Comparison of ENCODE assay signal across 25 cellular contexts in genomic region chr3:185789891-185790830, GRCh38. TPM values are rescaled to one million over a fixed set of nuclear protein-coding genes. Genes with fewer than 3 reads are reported as not detected.
A peak's percentile ranks its signal among the peaks of the same experiment; 100 is the strongest.
DNase-seq lines count a peak whose midpoint lies in the region; ATAC-seq, FAIRE-seq and TF ChIP-seq lines count a peak whose summit lies in the region.
"Had no signal": no experiment of that assay in that cellular context is flagged by ENCODE, and none has a peak within 500 bp of the region (broad histone marks: within the 10 kb centered on the region; RNA-seq: fewer than 3 reads in every experiment).

No MANE protein-coding gene starts in this region.

- H3K9me3 ChIP-seq in PC-9 (ENCODE audit: insufficient read depth, low read depth) (no peaks in the 10 kb centered on the region), neural progenitor cell (ENCODE audit: low read depth) (no peaks in the 10 kb centered on the region), upper lobe of left lung (no peaks in the 10 kb centered on the region), esophagus muscularis mucosa (no peaks in the 10 kb centered on the region)
- H3K9me3 ChIP-seq: upper lobe of right lung had no signal

- no peak overlapping the region for H3K9ac ChIP-seq in neural progenitor cell

- TF ChIP-seq CTCF in PC-9 (conservative IDR thresholded peaks at IDR 0.05) (no peak), foreskin keratinocyte (conservative IDR thresholded peaks at IDR 0.05) (no peak), neural progenitor cell (IDR thresholded peaks at IDR 0.05) (no peak), upper lobe of left lung (IDR thresholded peaks at IDR 0.05) (no peak), esophagus muscularis mucosa (IDR thresholded peaks at IDR 0.05) (no peak)

- H3K4me2 ChIP-seq in PC-9 (peak overlapping the region; percentile 39), neural progenitor cell (no peak overlapping the region)
- H3K4me2 ChIP-seq: hepatocyte had no signal

- H4K20me1 ChIP-seq in PC-9 (ENCODE audit: insufficient read depth) = peaks cover 90% of the 10 kb centered on the region
- peaks cover 100% of the 10 kb centered on the region for H4K20me1 ChIP-seq in neural progenitor cell (ENCODE audit: low read depth)

- intact Hi-C loops in PC-9 (cut with micrococcal nuclease; ENCODE audit: unreplicated experiment) = loop anchor here (5.0 kb wide), 1 partner anchor 32 kb away; no protein-coding TSS in a partner anchor
- intact Hi-C loops in esophagus muscularis mucosa (cut with DNase I) = no loop called here

- peaks cover 6% of the 10 kb centered on the region for H3K9me3 Mint-ChIP-seq in neural progenitor cell
- H3K9me3 Mint-ChIP-seq: activated T-helper 17 cell treated with anti-CD3 and anti-CD28 coated beads, Interleukin-2, amount 50 U/mL, for 72 hours; central memory CD8-positive, alpha-beta T cell had no signal

- H3K27me3 Mint-ChIP-seq in neural progenitor cell (ENCODE audit: insufficient read depth, low read depth) = peaks cover 2% of the 10 kb centered on the region

- H3K27me3 ChIP-seq in PC-9 (ENCODE audit: insufficient read depth, low read depth) = no peaks in the 10 kb centered on the region
- no peaks in the 10 kb centered on the region for H3K27me3 ChIP-seq in foreskin keratinocyte
- no peaks in the 10 kb centered on the region for H3K27me3 ChIP-seq in neural progenitor cell
- no peaks in the 10 kb centered on the region for H3K27me3 ChIP-seq in upper lobe of left lung
- H3K27me3 ChIP-seq in esophagus muscularis mucosa = no peaks in the 10 kb centered on the region
- H3K27me3 ChIP-seq: hepatocyte, upper lobe of right lung had no signal

- peaks cover 20% of the 10 kb centered on the region for H3K36me3 Mint-ChIP-seq in neural progenitor cell
- H3K36me3 Mint-ChIP-seq: activated naive CD8-positive, alpha-beta T cell had no signal

- peaks cover 26% of the 10 kb centered on the region for H3K4me1 Mint-ChIP-seq in neural progenitor cell
- H3K4me1 Mint-ChIP-seq: activated T-helper 17 cell treated with anti-CD3 and anti-CD28 coated beads, Interleukin-2, amount 50 U/mL, for 72 hours; central memory CD8-positive, alpha-beta T cell had no signal

- DNase-seq in H54 (ENCODE audit: insufficient read length, low spot score) (no peak), PC-9 (peak; percentile 46 to 76), foreskin keratinocyte (no peak), neural progenitor cell (ENCODE audit: low spot score) (no peak), upper lobe of left lung (no peak), H4 (ENCODE audit: low spot score) (no peak), esophagus muscularis mucosa (ENCODE audit: extremely low spot score) (no peak)
- no peak for DNase-seq in stimulated activated naive CD4-positive, alpha-beta T cell treated with Interleukin-2 at 50 U/mL for 16 hours (lab: John Stamatoyannopoulos, UW)
- DNase-seq: activated CD4-positive, alpha-beta T cell treated with anti-CD3 and anti-CD28 coated beads, Interleukin-2, amount 50 U/mL, for 1 hour; COR-L47; kidney; NCI-H1048; NCI-H2029; NK-92 treated with Interleukin-12 subunit alpha and Interleukin-12 subunit beta, amount 100 ng/mL, for 24 hours; nucleus accumbens; upper lobe of right lung had no signal

- no peak for TF ChIP-seq EP300 in upper lobe of left lung (IDR thresholded peaks at IDR 0.05)
- TF ChIP-seq EP300 in esophagus muscularis mucosa (IDR thresholded peaks at IDR 0.05) = no peak

- POLR2A ChIA-PET in PC-9 (lab: Charles Lee; ENCODE audit: unreplicated experiment) = interaction anchor here (0.5 to 0.8 kb wide), 5 partner anchors 14 to 105 kb away, joined by 3 to 17 read pairs (median 4); no protein-coding TSS in a partner anchor

- BruUV-seq in PC-9 (replicated peaks; lab: Mats Ljungman, UMichigan) = no TSS peak

- H3K4me3 Mint-ChIP-seq in neural progenitor cell = no peak overlapping the region
- H3K4me3 Mint-ChIP-seq: activated naive CD8-positive, alpha-beta T cell; activated T-helper 17 cell treated with anti-CD3 and anti-CD28 coated beads, Interleukin-2, amount 50 U/mL, for 72 hours; central memory CD8-positive, alpha-beta T cell had no signal

- no peak overlapping the region for H3K27ac Mint-ChIP-seq in neural progenitor cell
- H3K27ac Mint-ChIP-seq: activated naive CD8-positive, alpha-beta T cell; activated T-helper 17 cell treated with anti-CD3 and anti-CD28 coated beads, Interleukin-2, amount 50 U/mL, for 72 hours had no signal

- H3K27ac ChIP-seq in PC-9 = peak overlapping the region; percentile 59
- no peak overlapping the region for H3K27ac ChIP-seq in foreskin keratinocyte
- peak overlapping the region; percentile 61 for H3K27ac ChIP-seq in neural progenitor cell
- H3K27ac ChIP-seq in upper lobe of left lung = no peak overlapping the region
- H3K27ac ChIP-seq in esophagus muscularis mucosa (replicated peaks in 1 of 4) = no peak overlapping the region
- H3K27ac ChIP-seq: upper lobe of right lung, VCaP had no signal

- H3K4me3 ChIP-seq in PC-9 = peak overlapping the region; percentile 1; the same call in 1 of the 2 replicates
- H3K4me3 ChIP-seq in neural progenitor cell = no peak overlapping the region
- H3K4me3 ChIP-seq in upper lobe of left lung = no peak overlapping the region
- no peak overlapping the region for H3K4me3 ChIP-seq in esophagus muscularis mucosa
- H3K4me3 ChIP-seq: hepatocyte, lung, upper lobe of right lung had no signal

- TF ChIP-seq POLR2A in H54 (IDR thresholded peaks at IDR 0.05; ENCODE audit: low read depth, low read length) (no peak), upper lobe of left lung (IDR thresholded peaks at IDR 0.05) (no peak), esophagus muscularis mucosa (IDR thresholded peaks at IDR 0.05; ENCODE audit: low read depth) (no peak)

- peaks cover 100% of the 10 kb centered on the region for H3K79me2 ChIP-seq in PC-9 (ENCODE audit: low read depth)
- H3K79me2 ChIP-seq in neural progenitor cell (ENCODE audit: low read depth) = peaks cover 100% of the 10 kb centered on the region

- H3K36me3 ChIP-seq in PC-9 (ENCODE audit: low read depth) (peaks cover 16% of the 10 kb centered on the region), neural progenitor cell (no peaks in the 10 kb centered on the region), upper lobe of left lung (no peaks in the 10 kb centered on the region), esophagus muscularis mucosa (no peaks in the 10 kb centered on the region)
- H3K36me3 ChIP-seq: upper lobe of right lung had no signal

- H3F3A ChIP-seq in PC-9 (ENCODE audit: insufficient read depth, low read depth) = peaks cover 59% of the 10 kb centered on the region; the same call in 1 of the 2 replicates
- peaks cover 53% of the 10 kb centered on the region for H3F3A ChIP-seq in neural progenitor cell (ENCODE audit: low read depth)

- no peaks in the 10 kb centered on the region for H3K9me2 ChIP-seq in PC-9 (ENCODE audit: insufficient read depth)

- CTCF ChIA-PET in PC-9 (lab: Charles Lee) = interaction anchor here (0.6 to 2.0 kb wide), 2 partner anchors 54 to 153 kb away, joined by 3 to 4 read pairs; no protein-coding TSS in a partner anchor

- H3K4me1 ChIP-seq in PC-9 (replicated peaks; ENCODE audit: insufficient read depth) = peaks cover 69% of the 10 kb centered on the region
- H3K4me1 ChIP-seq in foreskin keratinocyte = peaks cover 41% of the 10 kb centered on the region
- H3K4me1 ChIP-seq in neural progenitor cell = peaks cover 28% of the 10 kb centered on the region
- H3K4me1 ChIP-seq in upper lobe of left lung = peaks cover 0 to 7% (median 2%) of the 10 kb centered on the region in 4 donors
- H3K4me1 ChIP-seq in esophagus muscularis mucosa = no peaks in the 10 kb centered on the region
- H3K4me1 ChIP-seq: upper lobe of right lung had no signal

- WGBS in upper lobe of left lung, 2 donors = 73 to 79% methylated on average over 5 of the region's 5 CpGs
- WGBS in esophagus muscularis mucosa = 78% methylated on average over 5 of the region's 5 CpGs

- peak; percentile 52 for FAIRE-seq in H54 (lab: Jason Lieb, UNC)
- FAIRE-seq: frontal cortex, HTR-8/SVneo, kidney had no signal

- ATAC-seq in foreskin keratinocyte = peak; percentile 46
- no peak for ATAC-seq in upper lobe of left lung (ENCODE audit: low FRiP score in 2 of 2)
- ATAC-seq: activated T-helper 17 cell treated with anti-CD3 and anti-CD28 coated beads, Interleukin-2, amount 50 U/mL, for 72 hours; upper lobe of right lung had no signal

- H2AFZ ChIP-seq in PC-9 (no peak overlapping the region), neural progenitor cell (replicated peaks) (no peak overlapping the region)
- H2AFZ ChIP-seq: hepatocyte had no signal

RNA-seq across cellular contexts. Expression of gene IGF2BP2, which starts 34.7 kb away (rescaled TPM):
- 140 and 150 TPM in 2 replicates for total RNA-seq in PC-9 (2021)
- 149 and 165 TPM in 2 replicates for total RNA-seq in foreskin keratinocyte
- 43.6 and 53.1 TPM in 2 replicates for polyA plus RNA-seq in foreskin keratinocyte
- 147 and 152 TPM in 2 replicates for total RNA-seq in neural progenitor cell (ENCODE audit: low replicate concordance)
- 10 to 100 TPM; 11.4 to 60.3 (median 24.9) TPM for total RNA-seq in upper lobe of left lung
- total RNA-seq in H4 (2014; rRNA removed; shearing (Covaris generic)) = 17.7 and 23.7 TPM in 2 replicates
- 1 to 10 TPM; 5.4 to 7.9 (median 6.2) TPM for total RNA-seq in esophagus muscularis mucosa
- total RNA-seq: T-helper 2 cell treated with Interferon-gamma antibody and Interleukin-4, amounts not matched to agents 100 ng/mL and 5 ng/mL, for 36 hours had no signal

Comparison
In these comparisons a context has a peak if more than half of its experiments do, and no peak if none do; other contexts are left out.
1. DNase-seq: peak in PC-9 (2 of 2); none in H54 (single experiment), foreskin keratinocyte (0 of 2), neural progenitor cell (single experiment), upper lobe of left lung (0 of 2), stimulated activated naive CD4-positive, alpha-beta T cell treated with Interleukin-2 at 50 U/mL for 16 hours (single experiment), H4 (single experiment) and esophagus muscularis mucosa (single experiment).
2. H3K27ac ChIP-seq: peak in PC-9 (single experiment) and neural progenitor cell (single experiment); none in foreskin keratinocyte (single experiment), upper lobe of left lung (0 of 4) and esophagus muscularis mucosa (0 of 4).